27 cellular contexts compared by ENCODE assay signal in genomic region chr1:7938070-7938469, GRCh38. TPM values are rescaled to one million over a fixed set of nuclear protein-coding genes. Genes with fewer than 3 reads are reported as not detected.
DNase-seq lines count a peak whose midpoint lies in the region; ATAC-seq, FAIRE-seq and TF ChIP-seq lines count a peak whose summit lies in the region.
"Had no signal": no experiment of that assay in that cellular context is flagged by ENCODE, and none has a peak within 500 bp of the region (broad histone marks: within the 10 kb centered on the region; RNA-seq: fewer than 3 reads in every experiment).

No MANE protein-coding gene starts in this region.

- POLR2A ChIA-PET in activated CD8-positive, alpha-beta T cell treated with anti-CD3 and anti-CD28 coated beads for 36 hours (lab: Charles Lee): interaction anchor here (0.7 to 9.2 kb wide), 3 partner anchors 16 to 22 kb away, joined by 3 to 65 read pairs (median 4); no protein-coding TSS in a partner anchor
- POLR2A ChIA-PET in RWPE1 (lab: Yijun Ruan, JAX; ENCODE audit: low non-redundant PET): no interaction called here

- no peak for FAIRE-seq in kidney (lab: Jason Lieb, UNC)
- FAIRE-seq: GM19239 had no signal

- no peak overlapping the region for H3K4me3 ChIP-seq in kidney (ENCODE audit: low read length in 2 of 2)
- H3K4me3 ChIP-seq: heart right ventricle, thyroid gland had no signal

- intact Hi-C loops in activated CD8-positive, alpha-beta T cell treated with anti-CD3 and anti-CD28 coated beads for 36 hours (cut with micrococcal nuclease): no loop called here
- intact Hi-C loops in kidney (cut with DNase I): no loop called here

- peaks cover 58% of the 10 kb centered on the region for H3K4me1 Mint-ChIP-seq in activated CD8-positive, alpha-beta T cell treated with anti-CD3 and anti-CD28 coated beads for 36 hours (ENCODE audit: low read depth)
- peaks cover 37 to 71% of the 10 kb centered on the region in 2 donors for H3K4me1 Mint-ChIP-seq in effector memory CD8-positive, alpha-beta T cell (ENCODE audit: low read depth in 2 of 2)
- H3K4me1 Mint-ChIP-seq in stimulated activated effector memory CD8-positive, alpha-beta T cell treated with anti-CD3 and anti-CD28 coated beads, Interleukin-12 subunit alpha, Interleukin-12 subunit beta, amount 100 ng/mL, for 72 hours: peaks cover 84% of the 10 kb centered on the region

- H3K4me1 ChIP-seq in kidney (ENCODE audit: control insufficient read depth in 1 of 2, insufficient read depth in 1 of 2, low read depth in 1 of 2, low read length in 2 of 2): peaks cover 0 to 7% of the 10 kb centered on the region in 2 donors
- H3K4me1 ChIP-seq: foreskin keratinocyte had no signal

- H3K36me3 ChIP-seq in kidney (ENCODE audit: control insufficient read depth in 1 of 2, insufficient read depth in 2 of 2, low read length in 2 of 2): no peaks in the 10 kb centered on the region
- H3K36me3 ChIP-seq: heart right ventricle, thyroid gland had no signal

- no peak for TF ChIP-seq CTCF in activated CD8-positive, alpha-beta T cell treated with anti-CD3 and anti-CD28 coated beads for 36 hours (IDR thresholded peaks at IDR 0.05)
- no peak for TF ChIP-seq CTCF in kidney (IDR thresholded peaks at IDR 0.05; ENCODE audit: borderline replicate concordance, extremely low read depth, insufficient read depth)
- TF ChIP-seq CTCF in RWPE1 (conservative IDR thresholded peaks at IDR 0.05; ENCODE audit: low read depth): no peak

- H3K36me3 Mint-ChIP-seq in activated CD8-positive, alpha-beta T cell treated with anti-CD3 and anti-CD28 coated beads for 36 hours (ENCODE audit: low read depth): peaks cover 68% of the 10 kb centered on the region
- no peaks in the 10 kb centered on the region for H3K36me3 Mint-ChIP-seq in effector memory CD8-positive, alpha-beta T cell (ENCODE audit: insufficient read depth)
- peaks cover 84% of the 10 kb centered on the region for H3K36me3 Mint-ChIP-seq in stimulated activated effector memory CD8-positive, alpha-beta T cell treated with anti-CD3 and anti-CD28 coated beads, Interleukin-12 subunit alpha, Interleukin-12 subunit beta, amount 100 ng/mL, for 72 hours
- H3K36me3 Mint-ChIP-seq: activated naive CD4-positive, alpha-beta T cell treated with anti-CD3 and anti-CD28 coated beads, Interleukin-2, amount 10 ng/mL, durations not matched to agents 7 days and 5 days; naive thymus-derived CD8-positive, alpha-beta T cell had no signal

- H3K27ac ChIP-seq in kidney (ENCODE audit: low read depth in 2 of 2, low read length in 2 of 2) (no peak overlapping the region), RWPE1 (no peak overlapping the region)
- H3K27ac ChIP-seq: C4-2B, foreskin keratinocyte, heart right ventricle, HL-60, thyroid gland had no signal

- ATAC-seq in activated CD8-positive, alpha-beta T cell treated with anti-CD3 and anti-CD28 coated beads for 36 hours: no peak
- ATAC-seq in effector memory CD8-positive, alpha-beta T cell (replicated peaks): no peak
- ATAC-seq in stimulated activated effector memory CD8-positive, alpha-beta T cell treated with anti-CD3 and anti-CD28 coated beads, Interleukin-12 subunit alpha, Interleukin-12 subunit beta, amount 100 ng/mL, for 72 hours: no peak
- ATAC-seq: esophagus mucosa; foreskin keratinocyte; HCT116; heart right ventricle; left cardiac atrium; naive thymus-derived CD8-positive, alpha-beta T cell had no signal

- peak overlapping the region; percentile 97 for H3K27ac Mint-ChIP-seq in activated CD8-positive, alpha-beta T cell treated with anti-CD3 and anti-CD28 coated beads for 36 hours
- H3K27ac Mint-ChIP-seq in effector memory CD8-positive, alpha-beta T cell: peak overlapping the region in 1 of 2 donors; percentile 82
- H3K27ac Mint-ChIP-seq in stimulated activated effector memory CD8-positive, alpha-beta T cell treated with anti-CD3 and anti-CD28 coated beads, Interleukin-12 subunit alpha, Interleukin-12 subunit beta, amount 100 ng/mL, for 72 hours: peak overlapping the region; percentile 96
- H3K27ac Mint-ChIP-seq: activated naive CD4-positive, alpha-beta T cell treated with anti-CD3 and anti-CD28 coated beads, Interleukin-2, amount 10 ng/mL, durations not matched to agents 7 days and 5 days had no signal

- no peaks in the 10 kb centered on the region for H3K9me3 Mint-ChIP-seq in activated CD8-positive, alpha-beta T cell treated with anti-CD3 and anti-CD28 coated beads for 36 hours
- H3K9me3 Mint-ChIP-seq in effector memory CD8-positive, alpha-beta T cell: no peaks in the 10 kb centered on the region
- no peaks in the 10 kb centered on the region for H3K9me3 Mint-ChIP-seq in stimulated activated effector memory CD8-positive, alpha-beta T cell treated with anti-CD3 and anti-CD28 coated beads, Interleukin-12 subunit alpha, Interleukin-12 subunit beta, amount 100 ng/mL, for 72 hours
- H3K9me3 Mint-ChIP-seq: activated naive CD4-positive, alpha-beta T cell treated with anti-CD3 and anti-CD28 coated beads, Interleukin-2, amount 10 ng/mL, durations not matched to agents 7 days and 5 days; naive thymus-derived CD8-positive, alpha-beta T cell had no signal

- H3K9me3 ChIP-seq in kidney (ENCODE audit: control insufficient read depth in 1 of 2, low read length in 2 of 2): no peaks in the 10 kb centered on the region
- H3K9me3 ChIP-seq: heart right ventricle, thyroid gland had no signal

- CTCF ChIA-PET in activated CD8-positive, alpha-beta T cell treated with anti-CD3 and anti-CD28 coated beads for 36 hours (lab: Charles Lee): interaction anchor here (1.5 kb wide), 1 partner anchor 11 kb away, joined by 6 read pairs; no protein-coding TSS in a partner anchor
- CTCF ChIA-PET in RWPE1 (lab: Yijun Ruan, JAX): interaction anchor here (0.9 kb wide), 1 partner anchor 270 kb away, joined by 3 read pairs; no protein-coding TSS in a partner anchor

- H3K9ac ChIP-seq in kidney (ENCODE audit: low read length in 2 of 2): no peak overlapping the region

- no peaks in the 10 kb centered on the region for H3K27me3 Mint-ChIP-seq in activated CD8-positive, alpha-beta T cell treated with anti-CD3 and anti-CD28 coated beads for 36 hours
- peaks cover 6 to 9% of the 10 kb centered on the region in 2 donors for H3K27me3 Mint-ChIP-seq in effector memory CD8-positive, alpha-beta T cell

- peak overlapping the region; percentile 87 for H3K4me3 Mint-ChIP-seq in activated CD8-positive, alpha-beta T cell treated with anti-CD3 and anti-CD28 coated beads for 36 hours
- H3K4me3 Mint-ChIP-seq in effector memory CD8-positive, alpha-beta T cell: peak overlapping the region; percentile 81 to 93
- peak overlapping the region; percentile 93 for H3K4me3 Mint-ChIP-seq in stimulated activated effector memory CD8-positive, alpha-beta T cell treated with anti-CD3 and anti-CD28 coated beads, Interleukin-12 subunit alpha, Interleukin-12 subunit beta, amount 100 ng/mL, for 72 hours
- H3K4me3 Mint-ChIP-seq: activated naive CD4-positive, alpha-beta T cell treated with anti-CD3 and anti-CD28 coated beads, Interleukin-2, amount 10 ng/mL, durations not matched to agents 7 days and 5 days had no signal

- peak; percentile 62 for DNase-seq in activated effector memory CD4-positive, alpha-beta T cell treated with anti-CD3 and anti-CD28 coated beads, Interleukin-2, amount 50 U/mL, for 16 hours
- DNase-seq in activated effector memory CD4-positive, alpha-beta T cell treated with Interleukin-2 at 50 U/mL for 16 hours: no peak
- no peak for DNase-seq in activated CD8-positive, alpha-beta T cell treated with anti-CD3 and anti-CD28 coated beads for 36 hours
- DNase-seq in effector memory CD8-positive, alpha-beta T cell: no peak
- no peak for DNase-seq in stimulated activated effector memory CD8-positive, alpha-beta T cell treated with anti-CD3 and anti-CD28 coated beads, Interleukin-12 subunit alpha, Interleukin-12 subunit beta, amount 100 ng/mL, for 72 hours (ENCODE audit: low spot score in 2 of 2)
- DNase-seq in kidney (no peak), RWPE1 (ENCODE audit: low spot score) (no peak)
- DNase-seq: activated CD4-positive, alpha-beta T cell treated with anti-CD3 and anti-CD28 coated beads for 1 hour; activated naive CD4-positive, alpha-beta T cell treated with anti-CD3 and anti-CD28 coated beads, Interleukin-2, amount 10 ng/mL, durations not matched to agents 7 days and 5 days; heart right ventricle; left cardiac atrium; naive thymus-derived CD8-positive, alpha-beta T cell; NCI-H1105; NCI-H2029 treated with DMSO at 0.1 percent for 48 hours; NCI-H2227 treated with DMSO at 0.1 percent for 48 hours; retina; stimulated activated naive CD4-positive, alpha-beta T cell; T-helper 1 cell; thyroid gland had no signal

RNA-seq across cellular contexts. Expression of gene TNFRSF9, which starts 2.6 kb away (rescaled TPM):
- 100 to 1,000 TPM; 214 to 219 TPM for total RNA-seq in activated CD8-positive, alpha-beta T cell treated with anti-CD3 and anti-CD28 coated beads for 36 hours
- 0.54 TPM for total RNA-seq in kidney
- not detected for polyA plus RNA-seq in kidney (ENCODE audit: insufficient read depth, low read depth, low replicate concordance)
- total RNA-seq: osteocyte, SK-MEL-5 had no signal

RNA-seq across cellular contexts. Expression of gene PARK7, which starts 23.4 kb away (rescaled TPM):
- 100 to 1,000 TPM; 539 to 552 TPM for total RNA-seq in activated CD8-positive, alpha-beta T cell treated with anti-CD3 and anti-CD28 coated beads for 36 hours
- total RNA-seq in kidney: 239 TPM
- 481 TPM for polyA plus RNA-seq in kidney (ENCODE audit: insufficient read depth, low read depth, low replicate concordance)

Comparison
In these comparisons a context has a peak if more than half of its experiments do, and no peak if none do; other contexts are left out.
1. RNA of gene TNFRSF9, which starts 2.6 kb away (total RNA-seq): 214 to 219 TPM in activated CD8-positive, alpha-beta T cell treated with anti-CD3 and anti-CD28 coated beads for 36 hours; 0.54 TPM in kidney (single experiment); every median in the first group is over 100 times any median in the second.
2. Peak in every context shown above with its lines, with median percentiles within 50 percentile points of each other: H3K4me3 Mint-ChIP-seq.